13 cellular contexts compared by ENCODE assay signal in the genomic region with DNA sequence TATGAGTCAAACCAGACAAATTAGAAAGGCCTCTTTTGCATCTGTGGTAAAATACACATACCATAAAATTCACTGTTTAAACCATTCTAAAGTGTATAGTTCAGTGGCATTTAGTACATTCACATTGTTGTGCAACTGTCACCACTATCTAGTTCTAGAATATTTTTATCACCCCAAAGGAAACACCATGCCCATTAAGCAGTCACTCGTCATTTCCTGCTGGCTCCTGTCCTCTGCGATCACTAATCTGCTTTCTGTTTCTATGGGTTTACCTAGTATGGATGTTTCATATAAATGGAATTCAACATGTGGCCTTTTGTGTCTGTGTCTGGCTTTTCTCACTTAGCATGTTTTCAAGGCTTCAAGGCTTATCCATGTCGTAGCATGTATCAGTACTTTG.
A peak's percentile ranks its signal among the peaks of the same experiment; 100 is the strongest.
DNase-seq lines count a peak whose midpoint lies in the region; ATAC-seq and TF ChIP-seq lines count a peak whose summit lies in the region.
"Had no signal": no experiment of that assay in that cellular context is flagged by ENCODE, and none has a peak within 500 bp of the region (broad histone marks: within the 10 kb centered on the region; RNA-seq: fewer than 3 reads in every experiment).

No MANE protein-coding gene starts in this region.

- TF ChIP-seq CTCF in AG10803 (conservative IDR thresholded peaks at IDR 0.05; ENCODE audit: low read length) (no peak), HFFc6 (IDR thresholded peaks at IDR 0.05) (no peak), fibroblast of lung (conservative IDR thresholded peaks at IDR 0.05 in 1 of 2, IDR thresholded peaks at IDR 0.05 in 1 of 2; ENCODE audit: low read depth in 1 of 2, low read length in 2 of 2) (no peak)

- no peaks in the 10 kb centered on the region for H3K36me3 ChIP-seq in fibroblast of lung (ENCODE audit: control insufficient read depth, insufficient read depth, low read length)

- H3K4me3 Mint-ChIP-seq in HFFc6: peak overlapping the region; percentile 40; the same call in 1 of the 2 replicates
- H3K4me3 Mint-ChIP-seq: activated naive CD4-positive, alpha-beta T cell treated with anti-CD3 and anti-CD28 coated beads, Interleukin-2, amount 50 U/mL, for 24 hours; CD4-positive, CD25-positive, alpha-beta regulatory T cell had no signal

- H3K4me3 ChIP-seq in AG10803 (ENCODE audit: low read length): no peak overlapping the region
- H3K4me3 ChIP-seq in fibroblast of lung (replicated peaks in 1 of 4; ENCODE audit: control extremely low read depth in 1 of 4, insufficient read depth in 1 of 4, low read depth in 3 of 4, low read length in 4 of 4): no peak overlapping the region

- DNase-seq in AG10803 (ENCODE audit: low read depth): peak; percentile 82
- peak; percentile 80 for DNase-seq in HFFc6
- DNase-seq in NOMO-1 treated with dmso at 0.1 percent for 144 hours (lab: John Stamatoyannopoulos, UW; ENCODE audit: unreplicated experiment): peak; percentile 80
- DNase-seq in fibroblast of lung (ENCODE audit: low read depth in 2 of 2): peak; percentile 66 to 80
- DNase-seq in germinal center (ENCODE audit: low spot score): no peak
- DNase-seq in erythroblast (lab: John Stamatoyannopoulos, UW): no peak
- DNase-seq in G401 (ENCODE audit: low spot score): no peak
- DNase-seq: foreskin melanocyte; NCI-H524 treated with DMSO at 0.1 percent for 48 hours; stimulated activated CD4-positive, alpha-beta T cell treated with anti-CD3 and anti-CD28 coated beads, Interleukin-4, amount 100 ng/mL, for 4 hours had no signal

- no peaks in the 10 kb centered on the region for H3K9me3 ChIP-seq in fibroblast of lung (ENCODE audit: control insufficient read depth, insufficient read depth, low read depth, low read length)

- H4K20me1 ChIP-seq in fibroblast of lung (ENCODE audit: control insufficient read depth, extremely low read depth, insufficient read depth, low read length): no peaks in the 10 kb centered on the region

- in situ Hi-C loops in G401 (cut with HindIII; ENCODE audit: low sequenced_read_pairs): no loop called here

- no peaks in the 10 kb centered on the region for H3K79me2 ChIP-seq in fibroblast of lung (ENCODE audit: control insufficient read depth, insufficient read depth, low read length)

- H3K27ac Mint-ChIP-seq in HFFc6: peak overlapping the region; percentile 63
- H3K27ac Mint-ChIP-seq: activated naive CD4-positive, alpha-beta T cell treated with anti-CD3 and anti-CD28 coated beads, Interleukin-2, amount 50 U/mL, for 24 hours; CD4-positive, CD25-positive, alpha-beta regulatory T cell had no signal

- H3K4me1 Mint-ChIP-seq in HFFc6 (ENCODE audit: low read depth): peaks cover 24% of the 10 kb centered on the region
- H3K4me1 Mint-ChIP-seq: activated naive CD4-positive, alpha-beta T cell treated with anti-CD3 and anti-CD28 coated beads, Interleukin-2, amount 50 U/mL, for 24 hours; CD4-positive, CD25-positive, alpha-beta regulatory T cell had no signal

- TF ChIP-seq POLR2A in erythroblast (IDR thresholded peaks at IDR 0.05; ENCODE audit: low read length): no peak

- H3K4me2 ChIP-seq in fibroblast of lung (ENCODE audit: extremely low read depth, insufficient read depth, low read length): no peak overlapping the region

- no peak for ATAC-seq in HG02970 (IDR thresholded peaks at IDR 0.05; ENCODE audit: low FRiP score, unreplicated experiment)

- H3K9ac ChIP-seq in fibroblast of lung (ENCODE audit: insufficient read depth, low read length): no peak overlapping the region

- H3K4me1 ChIP-seq in fibroblast of lung (ENCODE audit: control insufficient read depth, extremely low read depth, insufficient read depth, low read length): no peaks in the 10 kb centered on the region

- H3K27me3 ChIP-seq in fibroblast of lung (ENCODE audit: control insufficient read depth, insufficient read depth, low read length): no peaks in the 10 kb centered on the region

- no peaks in the 10 kb centered on the region for H3K36me3 Mint-ChIP-seq in HFFc6 (ENCODE audit: low read depth)
- H3K36me3 Mint-ChIP-seq: activated naive CD4-positive, alpha-beta T cell treated with anti-CD3 and anti-CD28 coated beads, Interleukin-2, amount 50 U/mL, for 24 hours; CD4-positive, CD25-positive, alpha-beta regulatory T cell had no signal

- no peaks in the 10 kb centered on the region; the same call in 1 of the 2 replicates for H3K27me3 Mint-ChIP-seq in HFFc6 (ENCODE audit: insufficient read depth)
- H3K27me3 Mint-ChIP-seq: activated naive CD4-positive, alpha-beta T cell treated with anti-CD3 and anti-CD28 coated beads, Interleukin-2, amount 50 U/mL, for 24 hours; CD4-positive, CD25-positive, alpha-beta regulatory T cell had no signal

- no peaks in the 10 kb centered on the region for H3K9me3 Mint-ChIP-seq in HFFc6
- H3K9me3 Mint-ChIP-seq: activated naive CD4-positive, alpha-beta T cell treated with anti-CD3 and anti-CD28 coated beads, Interleukin-2, amount 50 U/mL, for 24 hours had no signal

- no peak overlapping the region for H3K27ac ChIP-seq in fibroblast of lung (ENCODE audit: insufficient read depth, low read length)

- H2AFZ ChIP-seq in fibroblast of lung (ENCODE audit: low read length): no peak overlapping the region

Comparison
In these comparisons a context has a peak if more than half of its experiments do, and no peak if none do; other contexts are left out.
1. DNase-seq: peak in AG10803 (single experiment), HFFc6 (single experiment), NOMO-1 treated with dmso at 0.1 percent for 144 hours (single experiment) and fibroblast of lung (2 of 2); none in germinal center (single experiment), erythroblast (0 of 2) and G401 (single experiment).